Comparison of ENCODE assay signal across 9 cellular contexts in genomic region chr1:145281728-145282663, GRCh38. TPM values are rescaled to one million over a fixed set of nuclear protein-coding genes. Genes with fewer than 3 reads are reported as not detected.
DNase-seq lines count a peak whose midpoint lies in the region; ATAC-seq, FAIRE-seq and TF ChIP-seq lines count a peak whose summit lies in the region.
"Not testable (repeated sequence)": the region's sequence is repeated elsewhere in the genome, so short reads cannot be mapped to it uniquely, and the experiment has no call there.
"Had no signal": no experiment of that assay in that cellular context is flagged by ENCODE, and none has a peak within 500 bp of the region (broad histone marks: within the 10 kb centered on the region; RNA-seq: fewer than 3 reads in every experiment).

No MANE protein-coding gene starts in this region.

- not testable (repeated sequence) for H4K20me1 ChIP-seq in K562 (replicated peaks; ENCODE audit: control insufficient read depth, insufficient read depth, low read length); neural progenitor cell (ENCODE audit: low read depth)

- H3K4me1 ChIP-seq in K562 (replicated peaks in 1 of 2; ENCODE audit: control insufficient read depth in 2 of 2, insufficient read depth in 2 of 2, low read length in 2 of 2); heart right ventricle; neural progenitor cell; suprapubic skin: not testable (repeated sequence)

- H3K27me3 Mint-ChIP-seq in HFFc6 (ENCODE audit: insufficient read depth); activated CD4-positive, alpha-beta T cell treated with anti-CD3 and anti-CD28 coated beads, Interleukin-2, amount 10 ng/mL, durations not matched to agents 24 days and 14 days; neural progenitor cell (ENCODE audit: insufficient read depth, low read depth): not testable (repeated sequence)

- H3K9me1 ChIP-seq in K562 (ENCODE audit: control insufficient read depth, insufficient read depth, low read length) = not testable (repeated sequence)

- peak overlapping the region; percentile 87 for H3K4me3 Mint-ChIP-seq in HFFc6
- peak overlapping the region; percentile 87 for H3K4me3 Mint-ChIP-seq in activated CD4-positive, alpha-beta T cell treated with anti-CD3 and anti-CD28 coated beads, Interleukin-2, amount 10 ng/mL, durations not matched to agents 24 days and 14 days
- H3K4me3 Mint-ChIP-seq in neural progenitor cell = peak overlapping the region; percentile 83

- 22% methylated on average over 9 of the region's 33 CpGs for WGBS in K562 (ENCODE audit: insufficient coverage, low coverage, missing lambda C conversion rate)
- 35 to 40% methylated on average over 21 to 23 of the region's 33 CpGs for WGBS in heart right ventricle, 2 donors
- 11% methylated on average over 8 of the region's 33 CpGs for WGBS in suprapubic skin

- H3K27me3 ChIP-seq in K562 (ENCODE audit: control insufficient read depth in 2 of 2, insufficient read depth in 2 of 2, low read length in 2 of 2); heart right ventricle; neural progenitor cell; suprapubic skin: not testable (repeated sequence)

- peak; percentile 21; the same call in 2 of the 3 replicates for ATAC-seq in K562
- peak in 3 of 8 donors; percentile 5 to 8 (median 5) for ATAC-seq in heart right ventricle

- BruUV-seq in K562 (replicated peaks; lab: Mats Ljungman, UMichigan) = not testable (repeated sequence)

- H3K9ac ChIP-seq in K562 (ENCODE audit: insufficient read depth in 1 of 2, low read depth in 2 of 2, low read length in 2 of 2); neural progenitor cell: not testable (repeated sequence)

- in situ Hi-C loops in K562 (cut with MboI) = not testable (repeated sequence)

- not testable (repeated sequence) for TF ChIP-seq POLR2A in NB4 (IDR thresholded peaks at IDR 0.05; ENCODE audit: extremely low read depth, insufficient read length); K562 (conservative IDR thresholded peaks at IDR 0.05); suprapubic skin (IDR thresholded peaks at IDR 0.05)

- H3K27ac ChIP-seq in K562 (ENCODE audit: extremely low read depth, low read depth, low read length); neural progenitor cell; suprapubic skin: not testable (repeated sequence)
- peak overlapping the region in 2 of 10 donors; percentile 79 to 83 for H3K27ac ChIP-seq in heart right ventricle

- not testable (repeated sequence) for H3K9me3 Mint-ChIP-seq in HFFc6; activated CD4-positive, alpha-beta T cell treated with anti-CD3 and anti-CD28 coated beads, Interleukin-2, amount 10 ng/mL, durations not matched to agents 24 days and 14 days; neural progenitor cell

- H3K36me3 Mint-ChIP-seq in HFFc6 (ENCODE audit: low read depth); activated CD4-positive, alpha-beta T cell treated with anti-CD3 and anti-CD28 coated beads, Interleukin-2, amount 10 ng/mL, durations not matched to agents 24 days and 14 days (ENCODE audit: low read depth); neural progenitor cell: not testable (repeated sequence)

- not testable (repeated sequence) for H3K79me2 ChIP-seq in K562 (ENCODE audit: control insufficient read depth, insufficient read depth, low read length); neural progenitor cell (ENCODE audit: low read depth)

- not testable (repeated sequence) for TF ChIP-seq EP300 in K562 (IDR thresholded peaks at IDR 0.05; ENCODE audit: low read length); suprapubic skin (IDR thresholded peaks at IDR 0.05)

- CTCF ChIA-PET in K562 (lab: Yijun Ruan, JAX; ENCODE audit: low intra/inter-chr PET ratio) = not testable (repeated sequence)

- H3F3A ChIP-seq in neural progenitor cell (ENCODE audit: low read depth) = not testable (repeated sequence)

- not testable (repeated sequence) for TF ChIP-seq RAD21 in K562 (CRISPR knock-in tag; conservative IDR thresholded peaks at IDR 0.05 in 1 of 2, IDR thresholded peaks at IDR 0.05 in 1 of 2)

- not testable (repeated sequence) for TF ChIP-seq CTCF in GM12864 (IDR thresholded peaks at IDR 0.05; ENCODE audit: low read depth, low read length, missing control alignments); HFFc6 (IDR thresholded peaks at IDR 0.05); NB4 (IDR thresholded peaks at IDR 0.05; ENCODE audit: low read depth, low read length); K562 (IDR thresholded peaks at IDR 0.05 in 2 of 3, conservative IDR thresholded peaks at IDR 0.05 in 1 of 3; ENCODE audit: insufficient read depth in 2 of 3, low read depth in 1 of 3, low read length in 3 of 3); heart right ventricle (IDR thresholded peaks at IDR 0.05); neural progenitor cell (IDR thresholded peaks at IDR 0.05); suprapubic skin (IDR thresholded peaks at IDR 0.05)

- not testable (repeated sequence) for H3K9me3 ChIP-seq in K562 (replicated peaks; ENCODE audit: control insufficient read depth, insufficient read depth, low read depth, low read length); heart right ventricle; neural progenitor cell (ENCODE audit: low read depth); suprapubic skin

- H2AFZ ChIP-seq in K562 (ENCODE audit: low read depth, low read length); neural progenitor cell (replicated peaks): not testable (repeated sequence)

- H3K27ac Mint-ChIP-seq in HFFc6 (peak overlapping the region; percentile 98), neural progenitor cell (peak overlapping the region; percentile 57)
- peak overlapping the region; percentile 99 for H3K27ac Mint-ChIP-seq in activated CD4-positive, alpha-beta T cell treated with anti-CD3 and anti-CD28 coated beads, Interleukin-2, amount 10 ng/mL, durations not matched to agents 24 days and 14 days

- not testable (repeated sequence) for H3K4me2 ChIP-seq in K562 (ENCODE audit: insufficient read depth, low read length)
- peak overlapping the region; percentile 70 for H3K4me2 ChIP-seq in neural progenitor cell

- intact Hi-C loops in activated CD4-positive, alpha-beta T cell treated with anti-CD3 and anti-CD28 coated beads, Interleukin-2, amount 10 ng/mL, durations not matched to agents 24 days and 14 days (cut with micrococcal nuclease); K562 (cut with micrococcal nuclease); heart right ventricle (cut with DNase I): not testable (repeated sequence)

- H3K4me3 ChIP-seq in GM12864 (ENCODE audit: low read depth, low read length) (peak overlapping the region; percentile 40), NB4 (ENCODE audit: low read depth, low read length) (peak overlapping the region; percentile 50), heart right ventricle (peak overlapping the region in 8 of 10 donors; percentile 35 to 63 (median 56)), neural progenitor cell (peak overlapping the region; percentile 42), suprapubic skin (peak overlapping the region; percentile 55)
- H3K4me3 ChIP-seq in K562 = not testable (repeated sequence)

- not testable (repeated sequence) for FAIRE-seq in K562 (lab: Jason Lieb, UNC)

- H3K4me1 Mint-ChIP-seq in HFFc6 (ENCODE audit: low read depth); activated CD4-positive, alpha-beta T cell treated with anti-CD3 and anti-CD28 coated beads, Interleukin-2, amount 10 ng/mL, durations not matched to agents 24 days and 14 days; neural progenitor cell: not testable (repeated sequence)

- not testable (repeated sequence) for H3K36me3 ChIP-seq in K562 (ENCODE audit: control insufficient read depth, insufficient read depth, low read length); heart right ventricle; neural progenitor cell; suprapubic skin

- POLR2A ChIA-PET in K562 (lab: Yijun Ruan, JAX) = not testable (repeated sequence)

- DNase-seq in GM12864 (ENCODE audit: low read depth); NB4 (ENCODE audit: low read depth); K562 (ENCODE audit: extremely low read depth in 1 of 4, low spot score in 3 of 4); neural progenitor cell (ENCODE audit: low spot score); suprapubic skin (ENCODE audit: low spot score in 2 of 2): not testable (repeated sequence)
- peak; percentile 73 for DNase-seq in HFFc6
- peak; percentile 80 for DNase-seq in activated CD4-positive, alpha-beta T cell treated with anti-CD3 and anti-CD28 coated beads, Interleukin-2, amount 10 ng/mL, durations not matched to agents 24 days and 14 days
- peak in 1 of 2 donors; percentile 3 for DNase-seq in heart right ventricle

RNA-seq across cellular contexts. Expression of gene PPIAL4D, which starts 40.0 kb away (rescaled TPM):
- total RNA-seq in HFFc6 (2021; fragmentation: NEBNext Ultra II Directional; extraction: Animal tissue kit (Norgen Biotek cat#: 25700)) = not detected
- not detected in 2 replicates for total RNA-seq in activated CD4-positive, alpha-beta T cell treated with anti-CD3 and anti-CD28 coated beads, Interleukin-2, amount 10 ng/mL, durations not matched to agents 24 days and 14 days
- not detected in 2 replicates for total RNA-seq in K562 (2011; cell fraction: chromatin; rRNA removed; ENCODE audit: low replicate concordance)
- not detected in 2 replicates for total RNA-seq in K562 (2011; cell fraction: nucleolus; rRNA removed)
- not detected in 2 replicates for total RNA-seq in K562 (2011; cell fraction: nucleoplasm; rRNA removed)
- total RNA-seq in K562 (2014; rRNA removed) (not detected in 2 replicates), K562 (2014; rRNA removed; fragmentation: Illumina TruSeq; extraction: Trizol) (not detected in 2 replicates), K562 (2015; rRNA removed; fragmentation: Illumina TruSeq; extraction: Trizol) (not detected in 2 replicates), K562 (2021) (not detected in 2 replicates), heart right ventricle (not detected), neural progenitor cell (ENCODE audit: low replicate concordance) (not detected in 2 replicates), suprapubic skin (not detected)
- polyA plus RNA-seq in K562 (2011; rRNA removed) (not detected in 2 replicates), K562 (2014; fragmentation: Illumina TruSeq; extraction: Trizol) (not detected in 2 replicates), K562 (2014; fragmentation: Nextera tagmentation; extraction: Ambion mirVana) (not detected), K562 (2014; rRNA removed) (not detected in 2 replicates), heart right ventricle (not detected)
- polyA plus RNA-seq in K562 (2011; cell fraction: cytosol; rRNA removed) = not detected in 2 replicates
- not detected in 2 replicates for polyA plus RNA-seq in K562 (2011; cell fraction: nucleus; rRNA removed)
- polyA plus RNA-seq in K562 (2012) = not detected in 2 replicates
- polyA minus RNA-seq in K562 (2011; rRNA and poly(A)+ RNA removed) = not detected in 2 replicates
- polyA minus RNA-seq in K562 (2011; cell fraction: cytosol; rRNA and poly(A)+ RNA removed) = not detected in 2 replicates
- not detected in 2 replicates for polyA minus RNA-seq in K562 (2011; cell fraction: nucleus; rRNA and poly(A)+ RNA removed)
- total RNA-seq: myocyte had no signal
